ENCODE assay signal across 8 cellular contexts in the genomic region with DNA sequence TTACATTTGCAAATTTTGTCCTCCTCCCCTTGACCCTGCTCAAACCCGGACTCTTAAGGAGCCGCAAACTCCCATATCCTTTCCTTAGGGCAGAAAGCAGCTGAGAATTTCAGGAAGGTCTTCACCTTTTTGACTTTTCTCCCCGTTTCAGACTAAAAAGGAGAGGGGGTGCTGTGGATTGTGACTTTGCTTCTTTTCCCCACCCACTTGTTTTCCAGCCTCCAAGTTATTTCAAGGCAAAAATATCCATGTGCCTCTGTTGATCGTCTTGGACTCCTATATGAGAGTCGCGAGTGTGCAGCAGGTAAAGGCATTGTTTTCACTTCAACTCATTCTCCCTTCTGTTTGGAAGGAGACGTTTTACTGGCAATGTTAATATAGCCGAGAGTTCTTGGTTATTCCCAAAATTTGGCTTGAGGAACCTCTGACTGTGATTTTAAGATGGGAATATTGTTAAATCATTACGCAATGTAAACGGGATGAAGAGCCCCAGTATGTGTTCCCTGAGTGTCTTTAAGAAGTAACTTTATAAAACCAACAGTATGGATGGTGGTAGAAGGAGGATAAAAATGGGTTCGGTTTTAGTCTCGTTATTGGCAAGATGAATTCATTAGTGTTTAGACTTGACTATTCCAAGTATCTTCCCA. TPM values are rescaled to one million over a fixed set of nuclear protein-coding genes. Genes with fewer than 3 reads are reported as not detected.
DNase-seq lines count a peak whose midpoint lies in the region; ATAC-seq and TF ChIP-seq lines count a peak whose summit lies in the region.

No MANE protein-coding gene starts in this region.

- H3K9me2 ChIP-seq in Karpas-422 (replicated peaks; ENCODE audit: insufficient read depth, low read length): no peaks in the 10 kb centered on the region

- BruUV-seq in A673 (replicated peaks; lab: Mats Ljungman, UMichigan): TSS peak; percentile 39

- POLR2A ChIA-PET in A673 (lab: Charles Lee; ENCODE audit: low non-redundant PET): no interaction called here

- no peak for TF ChIP-seq CTCF in A673 (conservative IDR thresholded peaks at IDR 0.05; ENCODE audit: low read depth, low read length)

- no peak for ATAC-seq in HG03342 (IDR thresholded peaks at IDR 0.05; ENCODE audit: unreplicated experiment)
- no peak for ATAC-seq in GM21526 (IDR thresholded peaks at IDR 0.05; ENCODE audit: low FRiP score, unreplicated experiment)

- H2AFZ ChIP-seq in Karpas-422 (ENCODE audit: low read length): no peak overlapping the region

- H3K27me3 ChIP-seq in A673 (replicated peaks; ENCODE audit: insufficient read depth, low read depth, low read length, poor library complexity): no peaks in the 10 kb centered on the region
- H3K27me3 ChIP-seq in Karpas-422 (ENCODE audit: low read length): no peaks in the 10 kb centered on the region
- peaks cover 35% of the 10 kb centered on the region for H3K27me3 ChIP-seq in ectodermal cell (ENCODE audit: control insufficient read depth, insufficient read depth, low read length, poor library complexity, severe bottlenecking)
- no peaks in the 10 kb centered on the region for H3K27me3 ChIP-seq in muscle layer of duodenum (ENCODE audit: low read depth, low read length)

- no peaks in the 10 kb centered on the region for H4K20me1 ChIP-seq in Karpas-422 (ENCODE audit: insufficient read depth, low read depth, low read length)

- 66 to 74% methylated on average over 11 to 12 of the region's 12 CpGs for WGBS in ectodermal cell, 2 experiments

- DNase-seq in A673 (ENCODE audit: low spot score): no peak
- no peak for DNase-seq in Karpas-422
- DNase-seq in posterior cingulate gyrus: no peak
- no peak for DNase-seq in DMS 273 treated with DMSO at 0.1 percent for 48 hours (lab: John Stamatoyannopoulos, UW)

- intact Hi-C loops in A673 (cut with micrococcal nuclease; ENCODE audit: unreplicated experiment): no loop called here
- intact Hi-C loops in posterior cingulate gyrus (cut with DNase I): no loop called here

- CTCF ChIA-PET in A673 (lab: Charles Lee): no interaction called here

- no peaks in the 10 kb centered on the region for H3K79me2 ChIP-seq in Karpas-422 (ENCODE audit: low read length)

- peak overlapping the region; percentile 60 for H3K4me2 ChIP-seq in Karpas-422 (ENCODE audit: low read depth, low read length, poor library complexity, severe bottlenecking)

- H3K27ac ChIP-seq in A673 (ENCODE audit: low read depth, low read length, poor library complexity, severe bottlenecking): no peak overlapping the region
- no peak overlapping the region for H3K27ac ChIP-seq in Karpas-422 (ENCODE audit: low read length)
- H3K27ac ChIP-seq in ectodermal cell (ENCODE audit: insufficient read depth, low read depth, low read length, poor library complexity, severe bottlenecking): no peak overlapping the region
- H3K27ac ChIP-seq in muscle layer of duodenum (ENCODE audit: low read length): peak overlapping the region; percentile 96

- H3K4me3 ChIP-seq in A673 (ENCODE audit: low read depth, low read length, poor library complexity, severe bottlenecking) (peak overlapping the region; percentile 53), Karpas-422 (ENCODE audit: low read length) (peak overlapping the region; percentile 37; the same call in 1 of the 2 replicates), ectodermal cell (ENCODE audit: insufficient read depth, low read depth, low read length) (peak overlapping the region; percentile 37), muscle layer of duodenum (ENCODE audit: low read depth in 1 of 2, low read length in 2 of 2) (peak overlapping the region; percentile 90 to 92)

- H3K9me3 ChIP-seq in A673 (ENCODE audit: low read depth, low read length, poor library complexity, severe bottlenecking): no peaks in the 10 kb centered on the region
- H3K9me3 ChIP-seq in Karpas-422 (ENCODE audit: low read length): no peaks in the 10 kb centered on the region
- no peaks in the 10 kb centered on the region for H3K9me3 ChIP-seq in ectodermal cell (ENCODE audit: control insufficient read depth, low read length)
- H3K9me3 ChIP-seq in muscle layer of duodenum (ENCODE audit: control insufficient read depth in 1 of 2, low read length in 2 of 2): no peaks in the 10 kb centered on the region

- H3K36me3 ChIP-seq in A673 (ENCODE audit: insufficient read depth, low read length, poor library complexity, severe bottlenecking) (no peaks in the 10 kb centered on the region), Karpas-422 (ENCODE audit: insufficient read depth, low read length) (no peaks in the 10 kb centered on the region), ectodermal cell (ENCODE audit: control insufficient read depth, insufficient read depth, low read length) (no peaks in the 10 kb centered on the region), muscle layer of duodenum (ENCODE audit: control insufficient read depth in 1 of 2, insufficient read depth in 2 of 2, low read length in 2 of 2) (no peaks in the 10 kb centered on the region)

- no peak overlapping the region for H3K9ac ChIP-seq in Karpas-422 (ENCODE audit: low read length)

- H3K4me1 ChIP-seq in A673 (ENCODE audit: insufficient read depth, low read length, poor library complexity, severe bottlenecking) (no peaks in the 10 kb centered on the region), Karpas-422 (ENCODE audit: low read length) (peaks cover 33% of the 10 kb centered on the region), ectodermal cell (ENCODE audit: control insufficient read depth, insufficient read depth, low read length) (peaks cover 5% of the 10 kb centered on the region), muscle layer of duodenum (ENCODE audit: control insufficient read depth in 1 of 2, insufficient read depth in 2 of 2, low read length in 2 of 2) (peaks cover 4 to 9% of the 10 kb centered on the region in 2 donors)

RNA-seq across cellular contexts. Expression of a gene that starts 0.7 kb away (rescaled TPM):
- 3.1 and 3.4 TPM in 2 replicates for total RNA-seq in A673 (2021)
- total RNA-seq in Karpas-422 (2014; rRNA removed; shearing (Covaris generic); ENCODE audit: low replicate concordance): 0.07 and 0.15 TPM in 2 replicates
- polyA plus RNA-seq in ectodermal cell (2013, experiment 1 of 4): 0.63 TPM
- polyA plus RNA-seq in ectodermal cell (2013, experiment 2 of 4): 0.43 TPM
- 0.53 TPM for polyA plus RNA-seq in ectodermal cell (2013, experiment 3 of 4)
- polyA plus RNA-seq in ectodermal cell (2013, experiment 4 of 4): 0.73 TPM

Comparison
In these comparisons a context has a peak if more than half of its experiments do, and no peak if none do; other contexts are left out.
1. H3K4me3 ChIP-seq: peak in every context shown above with its lines; median percentile 91 in muscle layer of duodenum; 53 in A673; 37 in Karpas-422; 37 in ectodermal cell.